12 cellular contexts compared by ENCODE assay signal in genomic region chr3:31226331-31226730, GRCh38.
A peak's percentile ranks its signal among the peaks of the same experiment; 100 is the strongest.
DNase-seq lines count a peak whose midpoint lies in the region; ATAC-seq and TF ChIP-seq lines count a peak whose summit lies in the region.
"Had no signal": no experiment of that assay in that cellular context is flagged by ENCODE, and none has a peak within 500 bp of the region (broad histone marks: within the 10 kb centered on the region; RNA-seq: fewer than 3 reads in every experiment).

No MANE protein-coding gene starts in this region.

- H3K27ac Mint-ChIP-seq in activated T-cell treated with anti-CD3 and anti-CD28 coated beads, Interleukin-2, amount 50 U/mL, for 24 hours, result peak overlapping the region; percentile 72
- H3K27ac Mint-ChIP-seq in activated CD8-positive, alpha-beta T cell treated with anti-CD3 and anti-CD28 coated beads, Interleukin-2, amount 10 ng/mL, durations not matched to agents 7 days and 5 days, result peak overlapping the region; percentile 85
- peak overlapping the region; percentile 70 for H3K27ac Mint-ChIP-seq in stimulated activated effector memory CD8-positive, alpha-beta T cell treated with anti-CD3 and anti-CD28 coated beads, Interleukin-12 subunit alpha, Interleukin-12 subunit beta, amount 100 ng/mL, for 72 hours

- no peaks in the 10 kb centered on the region for H3K36me3 ChIP-seq in Loucy (ENCODE audit: insufficient read depth, low read length)
- H3K36me3 ChIP-seq: suprapubic skin had no signal

- no peaks in the 10 kb centered on the region for H3K36me3 Mint-ChIP-seq in activated T-cell treated with anti-CD3 and anti-CD28 coated beads, Interleukin-2, amount 50 U/mL, for 24 hours (ENCODE audit: low read depth)
- peaks cover 26% of the 10 kb centered on the region for H3K36me3 Mint-ChIP-seq in activated CD8-positive, alpha-beta T cell treated with anti-CD3 and anti-CD28 coated beads, Interleukin-2, amount 10 ng/mL, durations not matched to agents 7 days and 5 days (ENCODE audit: low read depth)
- no peaks in the 10 kb centered on the region for H3K36me3 Mint-ChIP-seq in stimulated activated effector memory CD8-positive, alpha-beta T cell treated with anti-CD3 and anti-CD28 coated beads, Interleukin-12 subunit alpha, Interleukin-12 subunit beta, amount 100 ng/mL, for 72 hours

- peak overlapping the region; percentile 65 for H3K4me3 ChIP-seq in Loucy (ENCODE audit: low read length, poor library complexity, severe bottlenecking)
- H3K4me3 ChIP-seq: suprapubic skin had no signal

- H3F3A ChIP-seq in Loucy (ENCODE audit: low read depth), result peaks cover 27% of the 10 kb centered on the region

- H3K27me3 ChIP-seq in Loucy (ENCODE audit: insufficient read depth, low read length, poor library complexity, severe bottlenecking), result no peaks in the 10 kb centered on the region
- H3K27me3 ChIP-seq: suprapubic skin had no signal

- H3K79me2 ChIP-seq in Loucy (ENCODE audit: insufficient read depth, low read length), result peaks cover 75% of the 10 kb centered on the region

- no peaks in the 10 kb centered on the region for H3K27me3 Mint-ChIP-seq in activated T-cell treated with anti-CD3 and anti-CD28 coated beads, Interleukin-2, amount 50 U/mL, for 24 hours
- H3K27me3 Mint-ChIP-seq in activated CD8-positive, alpha-beta T cell treated with anti-CD3 and anti-CD28 coated beads, Interleukin-2, amount 10 ng/mL, durations not matched to agents 7 days and 5 days (ENCODE audit: low read depth), result no peaks in the 10 kb centered on the region

- no peak for TF ChIP-seq CTCF in Loucy (conservative IDR thresholded peaks at IDR 0.05; ENCODE audit: low read length)

- no peak for DNase-seq in activated T-cell treated with anti-CD3 and anti-CD28 coated beads, Interleukin-2, amount 50 U/mL, for 24 hours
- DNase-seq in activated T-cell treated with anti-CD3 and anti-CD28 coated beads for 4 hours (no peak), amniotic stem cell (lab: John Stamatoyannopoulos, UW) (no peak), GM19238 (ENCODE audit: insufficient read length, low spot score) (no peak)
- peak; percentile 59 for DNase-seq in activated CD8-positive, alpha-beta T cell treated with anti-CD3 and anti-CD28 coated beads, Interleukin-2, amount 10 ng/mL, durations not matched to agents 7 days and 5 days
- no peak for DNase-seq in stimulated activated effector memory CD8-positive, alpha-beta T cell treated with anti-CD3 and anti-CD28 coated beads, Interleukin-12 subunit alpha, Interleukin-12 subunit beta, amount 100 ng/mL, for 72 hours (ENCODE audit: low spot score in 2 of 2)
- DNase-seq: caudate nucleus, nucleus accumbens, SHP77 had no signal

- POLR2A ChIA-PET in activated CD8-positive, alpha-beta T cell treated with anti-CD3 and anti-CD28 coated beads, Interleukin-2, amount 10 ng/mL, durations not matched to agents 7 days and 5 days (lab: Charles Lee), result interaction anchor here (0.6 to 6.2 kb wide), 4 partner anchors 13 to 1194 kb away, joined by 3 to 49 read pairs (median 8); partner anchors contain the start of gene STT3B

- H3K9me3 Mint-ChIP-seq in activated T-cell treated with anti-CD3 and anti-CD28 coated beads, Interleukin-2, amount 50 U/mL, for 24 hours, result no peaks in the 10 kb centered on the region
- H3K9me3 Mint-ChIP-seq in activated CD8-positive, alpha-beta T cell treated with anti-CD3 and anti-CD28 coated beads, Interleukin-2, amount 10 ng/mL, durations not matched to agents 7 days and 5 days (ENCODE audit: insufficient read depth), result peaks cover 19% of the 10 kb centered on the region
- H3K9me3 Mint-ChIP-seq in stimulated activated effector memory CD8-positive, alpha-beta T cell treated with anti-CD3 and anti-CD28 coated beads, Interleukin-12 subunit alpha, Interleukin-12 subunit beta, amount 100 ng/mL, for 72 hours, result peaks cover 3% of the 10 kb centered on the region

- H3K9ac ChIP-seq in Loucy (ENCODE audit: low read depth, low read length, poor library complexity, severe bottlenecking), result peak overlapping the region; percentile 99

- H4K20me1 ChIP-seq in Loucy (ENCODE audit: insufficient read depth, low read length, poor library complexity, severe bottlenecking), result no peaks in the 10 kb centered on the region

- peaks cover 93% of the 10 kb centered on the region for H3K4me1 ChIP-seq in Loucy (ENCODE audit: insufficient read depth, low read length, poor library complexity, severe bottlenecking)

- no peak overlapping the region for H2AFZ ChIP-seq in Loucy (ENCODE audit: low read length)

- no peak overlapping the region for H3K4me3 Mint-ChIP-seq in activated T-cell treated with anti-CD3 and anti-CD28 coated beads, Interleukin-2, amount 50 U/mL, for 24 hours
- peak overlapping the region; percentile 49 for H3K4me3 Mint-ChIP-seq in activated CD8-positive, alpha-beta T cell treated with anti-CD3 and anti-CD28 coated beads, Interleukin-2, amount 10 ng/mL, durations not matched to agents 7 days and 5 days
- H3K4me3 Mint-ChIP-seq in stimulated activated effector memory CD8-positive, alpha-beta T cell treated with anti-CD3 and anti-CD28 coated beads, Interleukin-12 subunit alpha, Interleukin-12 subunit beta, amount 100 ng/mL, for 72 hours, result peak overlapping the region; percentile 14

- peaks cover 86% of the 10 kb centered on the region for H3K4me1 Mint-ChIP-seq in activated T-cell treated with anti-CD3 and anti-CD28 coated beads, Interleukin-2, amount 50 U/mL, for 24 hours (ENCODE audit: low read depth)
- peaks cover 80% of the 10 kb centered on the region for H3K4me1 Mint-ChIP-seq in activated CD8-positive, alpha-beta T cell treated with anti-CD3 and anti-CD28 coated beads, Interleukin-2, amount 10 ng/mL, durations not matched to agents 7 days and 5 days (ENCODE audit: low read depth)
- peaks cover 70% of the 10 kb centered on the region for H3K4me1 Mint-ChIP-seq in stimulated activated effector memory CD8-positive, alpha-beta T cell treated with anti-CD3 and anti-CD28 coated beads, Interleukin-12 subunit alpha, Interleukin-12 subunit beta, amount 100 ng/mL, for 72 hours

- CTCF ChIA-PET in activated CD8-positive, alpha-beta T cell treated with anti-CD3 and anti-CD28 coated beads, Interleukin-2, amount 10 ng/mL, durations not matched to agents 7 days and 5 days (lab: Charles Lee), result interaction anchor here (1.4 to 2.8 kb wide), 3 partner anchors 9 to 15 kb away, joined by 4 to 12 read pairs (median 8); no protein-coding TSS in a partner anchor

- H3K9me3 ChIP-seq in Loucy (ENCODE audit: insufficient read depth, low read depth, low read length), result no peaks in the 10 kb centered on the region
- H3K9me3 ChIP-seq: suprapubic skin had no signal

- H3K4me2 ChIP-seq in Loucy (ENCODE audit: low read depth, low read length, poor library complexity, severe bottlenecking), result peak overlapping the region; percentile 96

- ATAC-seq in activated CD8-positive, alpha-beta T cell treated with anti-CD3 and anti-CD28 coated beads, Interleukin-2, amount 10 ng/mL, durations not matched to agents 7 days and 5 days, result peak; percentile 57
- peak; percentile 55 for ATAC-seq in stimulated activated effector memory CD8-positive, alpha-beta T cell treated with anti-CD3 and anti-CD28 coated beads, Interleukin-12 subunit alpha, Interleukin-12 subunit beta, amount 100 ng/mL, for 72 hours
- ATAC-seq in HG02588 (IDR thresholded peaks at IDR 0.05; ENCODE audit: unreplicated experiment), result no peak

- H3K9me2 ChIP-seq in Loucy (replicated peaks; ENCODE audit: low read depth, low read length), result no peaks in the 10 kb centered on the region
